2 cellular contexts compared by ENCODE assay signal in the genomic region with DNA sequence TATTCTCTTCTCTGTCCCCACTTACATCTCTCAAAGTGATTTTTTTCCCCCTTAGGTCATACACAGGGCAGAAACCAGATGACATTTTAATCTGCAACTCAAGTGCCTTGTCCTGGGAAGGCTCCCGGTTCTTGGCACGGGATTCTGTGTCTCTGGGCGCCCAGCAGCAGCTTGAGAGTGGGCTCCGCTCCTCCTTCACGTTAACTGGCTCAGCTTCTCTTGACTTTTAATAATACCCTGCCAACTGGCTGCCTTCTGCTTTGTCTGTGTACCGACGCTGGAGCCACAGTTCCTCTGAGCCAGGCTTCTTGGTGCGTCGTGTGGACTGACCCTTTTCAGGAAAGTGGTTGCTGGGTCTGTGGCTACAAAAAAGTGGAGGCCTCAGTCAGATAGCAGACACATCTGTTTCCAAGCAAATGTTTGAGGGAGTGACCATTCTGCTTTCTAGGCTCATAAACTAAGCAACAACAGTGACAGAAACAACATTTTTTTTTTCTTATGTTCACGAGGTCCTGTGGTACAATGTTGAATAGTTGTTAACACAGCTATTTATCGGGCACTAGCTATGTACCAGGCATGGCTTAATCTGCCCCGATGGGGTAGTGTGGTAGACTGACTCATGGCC.
A peak's percentile ranks its signal among the peaks of the same experiment; 100 is the strongest.
TF ChIP-seq lines count a peak whose summit lies in the region.

No MANE protein-coding gene starts in this region.

TF ChIP-seq in liver, 16 proteins besides CTCF, POLR2A, EP300 and RAD21:
- TF ChIP-seq TAF1 (conservative IDR thresholded peaks at IDR 0.05), result no peak
- TF ChIP-seq NR2F2 (IDR thresholded peaks at IDR 0.05), result peak; percentile 43
- TF ChIP-seq HNF4G (IDR thresholded peaks at IDR 0.05), result no peak
- no peak for TF ChIP-seq FOXA1 (IDR thresholded peaks at IDR 0.05)
- no peak for TF ChIP-seq HNF4A (conservative IDR thresholded peaks at IDR 0.05)
- TF ChIP-seq SP1 (IDR thresholded peaks at IDR 0.05), result peak; percentile 14
- TF ChIP-seq ZBTB33 (IDR thresholded peaks at IDR 0.05), result no peak
- no peak for TF ChIP-seq JUND (IDR thresholded peaks at IDR 0.05)
- no peak for TF ChIP-seq YY1 (IDR thresholded peaks at IDR 0.05)
- TF ChIP-seq, protein P1, sequence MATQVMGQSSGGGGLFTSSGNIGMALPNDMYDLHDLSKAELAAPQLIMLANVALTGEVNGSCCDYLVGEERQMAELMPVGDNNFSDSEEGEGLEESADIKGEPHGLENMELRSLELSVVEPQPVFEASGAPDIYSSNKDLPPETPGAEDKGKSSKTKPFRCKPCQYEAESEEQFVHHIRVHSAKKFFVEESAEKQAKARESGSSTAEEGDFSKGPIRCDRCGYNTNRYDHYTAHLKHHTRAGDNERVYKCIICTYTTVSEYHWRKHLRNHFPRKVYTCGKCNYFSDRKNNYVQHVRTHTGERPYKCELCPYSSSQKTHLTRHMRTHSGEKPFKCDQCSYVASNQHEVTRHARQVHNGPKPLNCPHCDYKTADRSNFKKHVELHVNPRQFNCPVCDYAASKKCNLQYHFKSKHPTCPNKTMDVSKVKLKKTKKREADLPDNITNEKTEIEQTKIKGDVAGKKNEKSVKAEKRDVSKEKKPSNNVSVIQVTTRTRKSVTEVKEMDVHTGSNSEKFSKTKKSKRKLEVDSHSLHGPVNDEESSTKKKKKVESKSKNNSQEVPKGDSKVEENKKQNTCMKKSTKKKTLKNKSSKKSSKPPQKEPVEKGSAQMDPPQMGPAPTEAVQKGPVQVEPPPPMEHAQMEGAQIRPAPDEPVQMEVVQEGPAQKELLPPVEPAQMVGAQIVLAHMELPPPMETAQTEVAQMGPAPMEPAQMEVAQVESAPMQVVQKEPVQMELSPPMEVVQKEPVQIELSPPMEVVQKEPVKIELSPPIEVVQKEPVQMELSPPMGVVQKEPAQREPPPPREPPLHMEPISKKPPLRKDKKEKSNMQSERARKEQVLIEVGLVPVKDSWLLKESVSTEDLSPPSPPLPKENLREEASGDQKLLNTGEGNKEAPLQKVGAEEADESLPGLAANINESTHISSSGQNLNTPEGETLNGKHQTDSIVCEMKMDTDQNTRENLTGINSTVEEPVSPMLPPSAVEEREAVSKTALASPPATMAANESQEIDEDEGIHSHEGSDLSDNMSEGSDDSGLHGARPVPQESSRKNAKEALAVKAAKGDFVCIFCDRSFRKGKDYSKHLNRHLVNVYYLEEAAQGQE (IDR thresholded peaks at IDR 0.05), result no peak
- TF ChIP-seq FOXA2 (IDR thresholded peaks at IDR 0.05), result no peak
- peak in 1 of 2 donors; percentile 49 for TF ChIP-seq RXRA (IDR thresholded peaks at IDR 0.05)

TF ChIP-seq in HepG2, 621 proteins besides CTCF, POLR2A, EP300 and RAD21:
- no peak for TF ChIP-seq DNMT3B (CRISPR knock-in tag; conservative IDR thresholded peaks at IDR 0.05)
- TF ChIP-seq KLF6 (CRISPR knock-in tag; IDR thresholded peaks at IDR 0.05), result no peak
- TF ChIP-seq TFE3 (CRISPR knock-in tag; IDR thresholded peaks at IDR 0.05), result no peak
- TF ChIP-seq ZNF879 (CRISPR knock-in tag; IDR thresholded peaks at IDR 0.05), result no peak
- no peak for TF ChIP-seq ELF4 (CRISPR knock-in tag; IDR thresholded peaks at IDR 0.05; ENCODE audit: borderline replicate concordance)
- TF ChIP-seq CEBPB (IDR thresholded peaks at IDR 0.05; ENCODE audit: borderline replicate concordance, low read depth, low read length), result no peak
- no peak for TF ChIP-seq CCAR2 (optimal IDR thresholded peaks at IDR 0.05; ENCODE audit: low read depth, low read length)
- TF ChIP-seq ZNF792 (CRISPR knock-in tag; IDR thresholded peaks at IDR 0.05), result no peak
- TF ChIP-seq EEA1 (CRISPR knock-in tag; IDR thresholded peaks at IDR 0.05; ENCODE audit: borderline replicate concordance), result no peak
- no peak for TF ChIP-seq ZNF816 (CRISPR knock-in tag; IDR thresholded peaks at IDR 0.05; ENCODE audit: borderline replicate concordance)
- TF ChIP-seq HNF4A (CRISPR knock-in tag; IDR thresholded peaks at IDR 0.05), result no peak
- no peak for TF ChIP-seq RARG (CRISPR knock-in tag; IDR thresholded peaks at IDR 0.05; ENCODE audit: low read depth)
